Comparison of ENCODE assay signal across 9 cellular contexts in genomic region chr10:35607475-35608316, GRCh38. TPM values are rescaled to one million over a fixed set of nuclear protein-coding genes. Genes with fewer than 3 reads are reported as not detected.
A peak's percentile ranks its signal among the peaks of the same experiment; 100 is the strongest.
DNase-seq lines count a peak whose midpoint lies in the region; ATAC-seq and TF ChIP-seq lines count a peak whose summit lies in the region.
"Had no signal": no experiment of that assay in that cellular context is flagged by ENCODE, and none has a peak within 500 bp of the region (broad histone marks: within the 10 kb centered on the region; RNA-seq: fewer than 3 reads in every experiment).

No MANE protein-coding gene starts in this region.

- no peaks in the 10 kb centered on the region for H3K36me3 ChIP-seq in CD8-positive, alpha-beta memory T cell (ENCODE audit: insufficient read depth, low read length)
- H3K36me3 ChIP-seq in Peyer's patch (no peaks in the 10 kb centered on the region), esophagus muscularis mucosa (no peaks in the 10 kb centered on the region), rectal smooth muscle tissue (ENCODE audit: control insufficient read depth, insufficient read depth, low read length) (no peaks in the 10 kb centered on the region)

- POLR2A ChIA-PET in CD8-positive, alpha-beta memory T cell (lab: Charles Lee) = no interaction called here

- no peak overlapping the region for H3K4me3 ChIP-seq in CD8-positive, alpha-beta memory T cell (ENCODE audit: low read length)
- H3K4me3 ChIP-seq in Peyer's patch (peak overlapping the region; percentile 24 to 50 (median 32)), esophagus muscularis mucosa (peak overlapping the region; percentile 50 to 60 (median 54)), rectal smooth muscle tissue (ENCODE audit: low read length) (peak overlapping the region; percentile 57)

- WGBS in esophagus muscularis mucosa = 25% methylated on average over 25 of the region's 75 CpGs

- H3K4me3 Mint-ChIP-seq in CD8-positive, alpha-beta memory T cell = peak overlapping the region in 6 of 7 donors; percentile 51 to 80 (median 66)

- CTCF ChIA-PET in CD8-positive, alpha-beta memory T cell (lab: Charles Lee) = no interaction called here

- no peaks in the 10 kb centered on the region for H3K9me3 ChIP-seq in CD8-positive, alpha-beta memory T cell (ENCODE audit: low read length)
- H3K9me3 ChIP-seq in Peyer's patch (no peaks in the 10 kb centered on the region), esophagus muscularis mucosa (no peaks in the 10 kb centered on the region)

- H3K27ac ChIP-seq in CD8-positive, alpha-beta memory T cell (ENCODE audit: low read depth, low read length) = no peak overlapping the region
- H3K27ac ChIP-seq in Peyer's patch = no peak overlapping the region
- H3K27ac ChIP-seq in esophagus muscularis mucosa (replicated peaks in 1 of 4) = no peak overlapping the region
- H3K27ac ChIP-seq in rectal smooth muscle tissue (ENCODE audit: low read depth, low read length) = no peak overlapping the region

- H3K9me3 Mint-ChIP-seq in CD8-positive, alpha-beta memory T cell = peaks cover 0 to 15% (median 8%) of the 10 kb centered on the region in 5 donors

- H3K4me1 ChIP-seq in CD8-positive, alpha-beta memory T cell (ENCODE audit: insufficient read depth, low read length) = no peaks in the 10 kb centered on the region
- H3K4me1 ChIP-seq in Peyer's patch = peaks cover 0 to 12% (median 0%) of the 10 kb centered on the region in 4 donors
- H3K4me1 ChIP-seq in esophagus muscularis mucosa = peaks cover 6 to 14% (median 12%) of the 10 kb centered on the region in 4 donors
- peaks cover 2% of the 10 kb centered on the region for H3K4me1 ChIP-seq in rectal smooth muscle tissue (ENCODE audit: control insufficient read depth, insufficient read depth, low read length)

- TF ChIP-seq CTCF in Peyer's patch (IDR thresholded peaks at IDR 0.05) (no peak), esophagus muscularis mucosa (IDR thresholded peaks at IDR 0.05) (no peak)

- no peak overlapping the region for H3K9ac ChIP-seq in rectal smooth muscle tissue (ENCODE audit: low read length)

- DNase-seq in CD8-positive, alpha-beta memory T cell = no peak
- DNase-seq in Peyer's patch (no peak), esophagus muscularis mucosa (ENCODE audit: extremely low spot score) (no peak), NCI-H2081 (lab: John Stamatoyannopoulos, UW) (no peak), OCI-M1 (lab: John Stamatoyannopoulos, UW) (no peak)
- DNase-seq: midbrain had no signal

- no peak overlapping the region for H3K27ac Mint-ChIP-seq in CD8-positive, alpha-beta memory T cell

- intact Hi-C loops in esophagus muscularis mucosa (cut with DNase I) = no loop called here

- peaks cover 4 to 8% (median 6%) of the 10 kb centered on the region in 3 donors for H3K4me1 Mint-ChIP-seq in CD8-positive, alpha-beta memory T cell

- no peak for TF ChIP-seq EP300 in esophagus muscularis mucosa (IDR thresholded peaks at IDR 0.05)

- peaks cover 7% of the 10 kb centered on the region for H3K27me3 ChIP-seq in CD8-positive, alpha-beta memory T cell (ENCODE audit: insufficient read depth, low read length, poor library complexity, severe bottlenecking)
- H3K27me3 ChIP-seq in Peyer's patch = peaks cover 0 to 11% of the 10 kb centered on the region in 2 donors
- H3K27me3 ChIP-seq in esophagus muscularis mucosa = peaks cover 0 to 81% (median 19%) of the 10 kb centered on the region in 4 donors
- H3K27me3 ChIP-seq in rectal smooth muscle tissue (ENCODE audit: control insufficient read depth, insufficient read depth, low read length) = peaks cover 8% of the 10 kb centered on the region

- ATAC-seq in GM21723 (IDR thresholded peaks at IDR 0.05; ENCODE audit: unreplicated experiment) (no peak), GM19395 (IDR thresholded peaks at IDR 0.05; ENCODE audit: unreplicated experiment) (no peak)

- H3K27me3 Mint-ChIP-seq in CD8-positive, alpha-beta memory T cell = peaks cover 38 to 78% of the 10 kb centered on the region in 2 donors

- TF ChIP-seq POLR2A in Peyer's patch (IDR thresholded peaks at IDR 0.05) (no peak), esophagus muscularis mucosa (IDR thresholded peaks at IDR 0.05; ENCODE audit: low read depth) (no peak)

- peaks cover 0 to 4% (median 1%) of the 10 kb centered on the region in 3 donors for H3K36me3 Mint-ChIP-seq in CD8-positive, alpha-beta memory T cell

RNA-seq across cellular contexts. Expression of gene GJD4, which starts 2.6 kb away (rescaled TPM):
- not detected for total RNA-seq in CD8-positive, alpha-beta memory T cell
- not detected for polyA plus RNA-seq in CD8-positive, alpha-beta memory T cell
- total RNA-seq in Peyer's patch = not detected
- total RNA-seq in esophagus muscularis mucosa = not detected

RNA-seq across cellular contexts. Expression of gene FZD8, which starts 34.4 kb away (rescaled TPM):
- total RNA-seq in CD8-positive, alpha-beta memory T cell = under 1 TPM; 0.50 to 0.55 TPM
- not detected for polyA plus RNA-seq in CD8-positive, alpha-beta memory T cell
- 1 to 10 TPM in 2 of 4 donors, under 1 TPM in 2; 0.70 to 2.2 (median 1.2) TPM for total RNA-seq in Peyer's patch
- 10 to 100 TPM in 2 of 4 donors, 1 to 10 TPM in 2; 5.4 to 13.8 (median 11.2) TPM for total RNA-seq in esophagus muscularis mucosa
